ENCODE assay signal across 24 cellular contexts in genomic region chr3:123720638-123721037, GRCh38.
A peak's percentile ranks its signal among the peaks of the same experiment; 100 is the strongest.
DNase-seq lines count a peak whose midpoint lies in the region; ATAC-seq and TF ChIP-seq lines count a peak whose summit lies in the region.
"Had no signal": no experiment of that assay in that cellular context is flagged by ENCODE, and none has a peak within 500 bp of the region (broad histone marks: within the 10 kb centered on the region; RNA-seq: fewer than 3 reads in every experiment).

No MANE protein-coding gene starts in this region.

- no peaks in the 10 kb centered on the region for H4K20me1 ChIP-seq in mammary epithelial cell (ENCODE audit: insufficient read depth, low read length)

- H3K27me3 ChIP-seq in breast epithelium: no peaks in the 10 kb centered on the region
- H3K27me3 ChIP-seq in mammary epithelial cell (ENCODE audit: insufficient read depth, low read length): no peaks in the 10 kb centered on the region
- no peaks in the 10 kb centered on the region for H3K27me3 ChIP-seq in esophagus squamous epithelium
- H3K27me3 ChIP-seq in uterus: no peaks in the 10 kb centered on the region
- H3K27me3 ChIP-seq: brain microvascular endothelial cell, tibial nerve had no signal

- H3K36me3 ChIP-seq in breast epithelium (no peaks in the 10 kb centered on the region), mammary epithelial cell (ENCODE audit: insufficient read depth, low read length) (peaks cover 9% of the 10 kb centered on the region), esophagus squamous epithelium (no peaks in the 10 kb centered on the region), uterus (no peaks in the 10 kb centered on the region)
- H3K36me3 ChIP-seq: brain microvascular endothelial cell, tibial nerve had no signal

- no peak overlapping the region for H3K4me3 ChIP-seq in breast epithelium
- no peak overlapping the region for H3K4me3 ChIP-seq in mammary epithelial cell (replicated peaks in 1 of 3; ENCODE audit: insufficient read depth in 1 of 3, low read depth in 2 of 3, low read length in 3 of 3)
- no peak overlapping the region for H3K4me3 ChIP-seq in esophagus squamous epithelium
- no peak overlapping the region for H3K4me3 ChIP-seq in uterus
- H3K4me3 ChIP-seq: tibial nerve had no signal

- ATAC-seq in sciatic nerve: peak; percentile 3
- ATAC-seq in HG02642 (IDR thresholded peaks at IDR 0.05; ENCODE audit: poor library complexity, unreplicated experiment): no peak
- no peak for ATAC-seq in HG02973 (IDR thresholded peaks at IDR 0.05; ENCODE audit: unreplicated experiment)
- ATAC-seq: activated CD8-positive, alpha-beta T cell treated with anti-CD3 and anti-CD28 coated beads for 36 hours; activated naive CD8-positive, alpha-beta T cell treated with anti-CD3 and anti-CD28 coated beads, Interleukin-2, amount 50 U/mL, for 24 hours; CD8-positive, alpha-beta T cell; naive thymus-derived CD8-positive, alpha-beta T cell; PC-3; stimulated activated memory B cell treated with anti-CD40 and anti-IgM and Interleukin-4, amounts not matched to agents 10 μg/mL and 1 μg/mL and 100 μg/mL, for 72 hours had no signal

- no TSS peak for BruUV-seq in mammary epithelial cell (replicated peaks; lab: Mats Ljungman, UMichigan)

- no peak overlapping the region for H2AFZ ChIP-seq in mammary epithelial cell (ENCODE audit: low read depth, low read length)

- no peaks in the 10 kb centered on the region for H3K9me3 ChIP-seq in breast epithelium
- no peaks in the 10 kb centered on the region for H3K9me3 ChIP-seq in mammary epithelial cell (replicated peaks; ENCODE audit: insufficient read depth, low read length)
- H3K9me3 ChIP-seq in esophagus squamous epithelium: no peaks in the 10 kb centered on the region
- H3K9me3 ChIP-seq in uterus: no peaks in the 10 kb centered on the region
- H3K9me3 ChIP-seq: tibial nerve had no signal

- dilution Hi-C loops in mammary epithelial cell (cut with HindIII; ENCODE audit: low sequenced_read_pairs): no loop called here

- DNase-seq in breast epithelium (ENCODE audit: low spot score in 2 of 2) (peak in 1 of 2 donors; percentile 16), mammary epithelial cell (no peak), esophagus squamous epithelium (lab: John Stamatoyannopoulos, UW) (no peak), sciatic nerve (ENCODE audit: low spot score) (no peak), uterus (no peak), NCI-H146 (lab: John Stamatoyannopoulos, UW) (no peak)
- DNase-seq: activated CD4-positive, alpha-beta T cell treated with anti-CD3 and anti-CD28 coated beads for 1 hour; activated CD8-positive, alpha-beta T cell treated with anti-CD3 and anti-CD28 coated beads for 36 hours; activated gamma-delta T cell; activated naive CD8-positive, alpha-beta T cell treated with anti-CD3 and anti-CD28 coated beads, Interleukin-2, amount 50 U/mL, for 24 hours; activated T-cell treated with anti-CD3 and anti-CD28 coated beads for 4 hours; brain microvascular endothelial cell; CD8-positive, alpha-beta T cell; cortex of kidney; KG1; naive thymus-derived CD8-positive, alpha-beta T cell; NCI-H510A; PC-3; SHP77; stimulated activated CD4-positive, alpha-beta T cell treated with anti-CD3 and anti-CD28 coated beads, Interleukin-4, amount 100 ng/mL, for 1 hour had no signal

- TF ChIP-seq CTCF in breast epithelium (IDR thresholded peaks at IDR 0.05) (no peak), mammary epithelial cell (conservative IDR thresholded peaks at IDR 0.05 in 1 of 2, IDR thresholded peaks at IDR 0.05 in 1 of 2; ENCODE audit: extremely low read depth in 1 of 2, insufficient read depth in 1 of 2, low read depth in 1 of 2, low read length in 2 of 2) (no peak), esophagus squamous epithelium (IDR thresholded peaks at IDR 0.05) (no peak), uterus (IDR thresholded peaks at IDR 0.05) (no peak)

- no peak for TF ChIP-seq POLR2A in breast epithelium (IDR thresholded peaks at IDR 0.05)
- no peak for TF ChIP-seq POLR2A in esophagus squamous epithelium (IDR thresholded peaks at IDR 0.05)
- TF ChIP-seq POLR2A in uterus (IDR thresholded peaks at IDR 0.05): no peak

- H3K4me1 ChIP-seq in breast epithelium (no peaks in the 10 kb centered on the region), mammary epithelial cell (ENCODE audit: insufficient read depth, low read length) (peaks cover 7% of the 10 kb centered on the region), esophagus squamous epithelium (peaks cover 12 to 48% (median 18%) of the 10 kb centered on the region in 3 donors), uterus (peaks cover 0 to 17% of the 10 kb centered on the region in 2 donors)

- WGBS in mammary epithelial cell (ENCODE audit: low coverage, missing lambda C conversion rate): 84% methylated on average over 5 of the region's 6 CpGs
- WGBS in esophagus squamous epithelium, 2 donors: 20 to 61% methylated on average over 1 to 3 of the region's 6 CpGs

- no peak overlapping the region for H3K9ac ChIP-seq in mammary epithelial cell (ENCODE audit: insufficient read depth, low read length)

- CTCF ChIA-PET in mammary epithelial cell (lab: Charles Lee; ENCODE audit: low non-redundant PET): no interaction called here

- no peaks in the 10 kb centered on the region for H3K79me2 ChIP-seq in mammary epithelial cell (ENCODE audit: insufficient read depth, low read length)

- H3K27ac ChIP-seq in breast epithelium (peak overlapping the region; percentile 75 to 87), mammary epithelial cell (ENCODE audit: insufficient read depth, low read depth, low read length) (no peak overlapping the region), esophagus squamous epithelium (peak overlapping the region; percentile 45 to 76 (median 72)), uterus (peak overlapping the region; percentile 92 to 93)
- H3K27ac ChIP-seq: brain microvascular endothelial cell had no signal

- intact Hi-C loops in breast epithelium (cut with DNase I; ENCODE audit: low total_unique reads): no loop called here
- intact Hi-C loops in mammary epithelial cell (cut with micrococcal nuclease): loop anchor here (5.0 kb wide), 2 partner anchors 262 to 357 kb away; no protein-coding TSS in a partner anchor
- intact Hi-C loops in esophagus squamous epithelium (cut with DNase I): no loop called here
- intact Hi-C loops in sciatic nerve (cut with DNase I): loop anchor here (5.0 kb wide), 1 partner anchor 68 kb away; no protein-coding TSS in a partner anchor
- intact Hi-C loops in uterus (cut with DNase I; ENCODE audit: low total_unique reads): loop anchor here (5.0 kb wide), 1 partner anchor 68 kb away; no protein-coding TSS in a partner anchor

- H3K4me2 ChIP-seq in mammary epithelial cell (ENCODE audit: insufficient read depth, low read depth, low read length): no peak overlapping the region

- in situ Hi-C loops in mammary epithelial cell (cut with MboI; ENCODE audit: low sequenced_read_pairs in 2 of 2): no loop called here

Comparison
In these comparisons a context has a peak if more than half of its experiments do, and no peak if none do; other contexts are left out.
1. intact Hi-C loops: an anchor here in mammary epithelial cell (5.0 kb wide), sciatic nerve (5.0 kb wide) and uterus (5.0 kb wide); none called in breast epithelium and esophagus squamous epithelium.